ENCODE assay signal across 25 cellular contexts in genomic region chr4:27381806-27382205, GRCh38.
DNase-seq lines count a peak whose midpoint lies in the region; ATAC-seq and TF ChIP-seq lines count a peak whose summit lies in the region.
"Had no signal": no experiment of that assay in that cellular context is flagged by ENCODE, and none has a peak within 500 bp of the region (broad histone marks: within the 10 kb centered on the region; RNA-seq: fewer than 3 reads in every experiment).

No MANE protein-coding gene starts in this region.

- DNase-seq in COR-L47 (lab: John Stamatoyannopoulos, UW) (peak; percentile 48), H7 (peak; percentile 7), NCI-H2107 treated with DMSO at 0.1 percent for 48 hours (lab: John Stamatoyannopoulos, UW; ENCODE audit: unreplicated experiment) (peak; percentile 62), astrocyte of the cerebellum (ENCODE audit: low read depth) (peak; percentile 24), NCI-H82 treated with DMSO at 0.1 percent for 48 hours (lab: John Stamatoyannopoulos, UW; ENCODE audit: unreplicated experiment) (no peak), NCI-H1105 treated with DMSO at 0.1 percent for 48 hours (lab: John Stamatoyannopoulos, UW) (no peak), DMS 273 treated with DMSO at 0.1 percent for 48 hours (lab: John Stamatoyannopoulos, UW) (no peak)
- DNase-seq: activated B cell treated with CpG ODN at 0.5 μM for 24 hours; activated CD4-positive, alpha-beta T cell treated with anti-CD3 and anti-CD28 coated beads, Interleukin-2, amount 50 U/mL, for 4 hours; activated naive CD4-positive, alpha-beta T cell treated with anti-CD3 and anti-CD28 coated beads for 36 hours; effector memory CD4-positive, alpha-beta T cell; erythroblast; H9; left colon; mammary epithelial cell; MM.1S; NCI-H1694 treated with DMSO at 0.1 percent for 48 hours; NCI-H226; stimulated activated naive CD4-positive, alpha-beta T cell; testis had no signal

- in situ Hi-C loops in astrocyte of the cerebellum (cut with HindIII; ENCODE audit: low sequenced_read_pairs): no loop called here

- ATAC-seq in GM18909 (IDR thresholded peaks at IDR 0.05; ENCODE audit: poor library complexity, unreplicated experiment): no peak
- ATAC-seq: foreskin keratinocyte, GM12878, left colon had no signal

- H3K36me3 ChIP-seq in H7 (replicated peaks; ENCODE audit: control insufficient read depth, insufficient read depth, low read length): no peaks in the 10 kb centered on the region
- H3K36me3 ChIP-seq: cardiac muscle cell had no signal

- H3K27me3 ChIP-seq in H7 (ENCODE audit: control insufficient read depth, insufficient read depth, low read length): no peaks in the 10 kb centered on the region
- H3K27me3 ChIP-seq: cardiac muscle cell, foreskin keratinocyte, testis had no signal

- TF ChIP-seq CTCF in astrocyte of the cerebellum (IDR thresholded peaks at IDR 0.05; ENCODE audit: low read depth, low read length, missing control alignments): no peak

- no peak overlapping the region for H3K4me3 ChIP-seq in H7 (ENCODE audit: insufficient read depth, low read depth, low read length)
- no peak overlapping the region for H3K4me3 ChIP-seq in astrocyte of the cerebellum (ENCODE audit: low read depth, low read length)
- H3K4me3 ChIP-seq: cardiac muscle cell, coronary artery, GM12878, testis had no signal

Comparison
In these comparisons a context has a peak if more than half of its experiments do, and no peak if none do; other contexts are left out.
1. DNase-seq: peak in COR-L47 (single experiment), H7 (single experiment), NCI-H2107 treated with DMSO at 0.1 percent for 48 hours (single experiment) and astrocyte of the cerebellum (single experiment); none in NCI-H82 treated with DMSO at 0.1 percent for 48 hours (single experiment), NCI-H1105 treated with DMSO at 0.1 percent for 48 hours (single experiment) and DMS 273 treated with DMSO at 0.1 percent for 48 hours (single experiment).